In genomic region chr15:48963524-48964113, GRCh38 we compare ENCODE assay signal across 8 cellular contexts. TPM values are rescaled to one million over a fixed set of nuclear protein-coding genes. Genes with fewer than 3 reads are reported as not detected.
DNase-seq lines count a peak whose midpoint lies in the region; ATAC-seq and TF ChIP-seq lines count a peak whose summit lies in the region.

Gene SHC4, minus strand, starts transcription at chr15:48963919. Its CDS starts 904 bp downstream, at chr15:48963015.

- H3K27ac ChIP-seq in GM23338 (ENCODE audit: low read depth) (no peak within 1 kb of the TSS), neuronal stem cell (replicated peaks; ENCODE audit: low read length) (no peak within 1 kb of the TSS)

- H2BK12ac ChIP-seq in neuronal stem cell (ENCODE audit: low read length): no peak within 1 kb of the TSS

- WGBS in neuronal stem cell (ENCODE audit: extremely low coverage in 2 of 2, insufficient read length in 2 of 2, insufficient replicate concordance in 1 of 2), 2 donors: no CpG with 5 or more reads among the region's 16 CpGs

- no peak within 1 kb of the TSS for H4K8ac ChIP-seq in neuronal stem cell (ENCODE audit: low read depth, low read length)

- H4K20me1 ChIP-seq in GM23338 (replicated peaks; ENCODE audit: insufficient read depth): no peaks in the 10 kb centered on the region

- H3K36me3 Mint-ChIP-seq in Calu3 (ENCODE audit: insufficient read depth, unreplicated experiment) (peaks cover 13% of the 10 kb centered on the region), GM23338 (ENCODE audit: low read depth) (no peaks in the 10 kb centered on the region)

- H2AK5ac ChIP-seq in neuronal stem cell (ENCODE audit: low read depth, low read length): peak within 1 kb of the TSS; percentile 7

- peaks cover 31% of the 10 kb centered on the region for H3K27me3 ChIP-seq in GM23338 (ENCODE audit: insufficient read depth)
- peaks cover 6 to 59% (median 20%) of the 10 kb centered on the region in 3 experiments for H3K27me3 ChIP-seq in neuronal stem cell (ENCODE audit: control insufficient read depth in 3 of 3, insufficient read depth in 3 of 3, low read depth in 1 of 3, low read length in 3 of 3)

- H3K18ac ChIP-seq in neuronal stem cell (ENCODE audit: low read length): peak within 1 kb of the TSS; percentile 57

- no peak within 1 kb of the TSS for H3K4ac ChIP-seq in neuronal stem cell (ENCODE audit: low read length)

- no peak within 1 kb of the TSS for H4K91ac ChIP-seq in neuronal stem cell (ENCODE audit: low read depth, low read length, poor library complexity)

- H3F3A ChIP-seq in GM23338 (replicated peaks; ENCODE audit: low read depth): no peaks in the 10 kb centered on the region

- no peaks in the 10 kb centered on the region for H3K9me3 Mint-ChIP-seq in Calu3 (ENCODE audit: low read depth, unreplicated experiment)
- no peaks in the 10 kb centered on the region for H3K9me3 Mint-ChIP-seq in GM23338

- no peak within 1 kb of the TSS for H2BK15ac ChIP-seq in neuronal stem cell (ENCODE audit: low read length)

- H3K14ac ChIP-seq in neuronal stem cell (ENCODE audit: low read length): peak within 1 kb of the TSS; percentile 51

- peak; percentile 91 for ATAC-seq in GM23338
- ATAC-seq in Right ventricle myocardium superior (ENCODE audit: poor library complexity): peak; percentile 91
- no peak for ATAC-seq in HG03439 (IDR thresholded peaks at IDR 0.05; ENCODE audit: unreplicated experiment)
- no peak for ATAC-seq in GM19455 (IDR thresholded peaks at IDR 0.05; ENCODE audit: unreplicated experiment)

- CTCF ChIA-PET in Calu3 (lab: Charles Lee): interaction anchor here (0.5 to 1.3 kb wide), 6 partner anchors 12 to 155 kb away, joined by 3 to 7 read pairs (median 5); no protein-coding TSS in a partner anchor

- TF ChIP-seq CTCF in Calu3 (IDR thresholded peaks at IDR 0.05; ENCODE audit: unreplicated experiment) (no peak), GM23338 (conservative IDR thresholded peaks at IDR 0.05; ENCODE audit: low read depth in 2 of 2) (0 out of 4 replicates have a peak, but pooled peaks of 1 of the 2 experiments have one; percentile 6)

- H3K27ac Mint-ChIP-seq in Calu3 (ENCODE audit: unreplicated experiment): peak within 1 kb of the TSS; percentile 67
- H3K27ac Mint-ChIP-seq in GM23338: no peak within 1 kb of the TSS

- no peaks in the 10 kb centered on the region for H3K79me1 ChIP-seq in neuronal stem cell (ENCODE audit: low read depth, low read length)

- H3K9ac ChIP-seq in neuronal stem cell (ENCODE audit: low read depth, low read length, poor library complexity): peak within 1 kb of the TSS; percentile 38

- peaks cover 6% of the 10 kb centered on the region; the same call in 1 of the 2 replicates for H3K4me1 ChIP-seq in GM23338 (ENCODE audit: insufficient read depth)
- peaks cover 2 to 3% of the 10 kb centered on the region in 2 donors for H3K4me1 ChIP-seq in neuronal stem cell (ENCODE audit: control insufficient read depth in 2 of 2, insufficient read depth in 1 of 2, low read depth in 1 of 2, low read length in 2 of 2)

- H3K36me3 ChIP-seq in GM23338 (ENCODE audit: insufficient read depth) (no peaks in the 10 kb centered on the region), neuronal stem cell (replicated peaks in 1 of 2; ENCODE audit: control insufficient read depth in 2 of 2, insufficient read depth in 2 of 2, low read length in 2 of 2) (no peaks in the 10 kb centered on the region)

- peak within 1 kb of the TSS; percentile 88 for H2AFZ ChIP-seq in GM23338
- peak within 1 kb of the TSS; percentile 93 for H2AFZ ChIP-seq in neuronal stem cell (ENCODE audit: low read length)

- H3K9me2 ChIP-seq in GM23338 (ENCODE audit: insufficient read depth): no peaks in the 10 kb centered on the region

- no peaks in the 10 kb centered on the region for H3K9me3 ChIP-seq in neuronal stem cell (replicated peaks in 1 of 2; ENCODE audit: control insufficient read depth in 2 of 2, insufficient read depth in 1 of 2, low read depth in 1 of 2, low read length in 2 of 2)

- DNase-seq in Calu3 (peak; percentile 37), GM23338 (ENCODE audit: low spot score) (peak; percentile 80), NCI-H2227 treated with DMSO at 0.1 percent for 48 hours (lab: John Stamatoyannopoulos, UW) (peak; percentile 60), amniotic stem cell (lab: John Stamatoyannopoulos, UW) (peak; percentile 73), Right ventricle myocardium superior (peak; percentile 75), neuronal stem cell (ENCODE audit: low spot score) (peak; percentile 50)

- peak within 1 kb of the TSS; percentile 72 for H3K4me2 ChIP-seq in GM23338
- H3K4me2 ChIP-seq in neuronal stem cell (ENCODE audit: insufficient read depth, low read length, poor library complexity, severe bottlenecking): peak within 1 kb of the TSS; percentile 98

- H3K4me3 ChIP-seq in GM23338 (peak within 1 kb of the TSS; percentile 56), neuronal stem cell (ENCODE audit: low read length in 2 of 2) (peak within 1 kb of the TSS; percentile 56 to 81)

- no peak within 1 kb of the TSS for H2BK5ac ChIP-seq in neuronal stem cell (ENCODE audit: low read length)

- BruUV-seq in Calu3 (replicated peaks; lab: Mats Ljungman, UMichigan): no TSS peak

- no peak within 1 kb of the TSS for H2BK120ac ChIP-seq in neuronal stem cell (ENCODE audit: low read depth, low read length)

- no peaks in the 10 kb centered on the region for H3K79me2 ChIP-seq in GM23338 (replicated peaks; ENCODE audit: insufficient read depth)

- intact Hi-C loops in Calu3 (cut with micrococcal nuclease; ENCODE audit: unreplicated experiment) (loop anchor here (2.0 to 10.0 kb wide), 2 partner anchors 17 to 609 kb away; no protein-coding TSS in a partner anchor), Right ventricle myocardium superior (cut with DNase I) (no loop called here)

- H3K4me1 Mint-ChIP-seq in Calu3 (ENCODE audit: low read depth, unreplicated experiment): peaks cover 33% of the 10 kb centered on the region
- H3K4me1 Mint-ChIP-seq in GM23338: peaks cover 12% of the 10 kb centered on the region; the same call in 2 of the 3 replicates

- H3K27me3 Mint-ChIP-seq in Calu3 (ENCODE audit: unreplicated experiment) (no peaks in the 10 kb centered on the region), GM23338 (ENCODE audit: insufficient read depth, low read depth, poor library complexity) (peaks cover 27% of the 10 kb centered on the region)

- H3K4me3 Mint-ChIP-seq in Calu3 (ENCODE audit: low read depth, unreplicated experiment): peak within 1 kb of the TSS; percentile 70
- H3K4me3 Mint-ChIP-seq in GM23338: peak within 1 kb of the TSS; percentile 80

- H3K23ac ChIP-seq in neuronal stem cell (ENCODE audit: low read depth, low read length, poor library complexity): peak within 1 kb of the TSS; percentile 37

TF ChIP-seq in GM23338, 12 proteins besides CTCF, POLR2A, EP300 and RAD21 (continues in another document):
- TF ChIP-seq POLR2AphosphoS5 (IDR thresholded peaks at IDR 0.05; ENCODE audit: low read depth): no peak
- no peak for TF ChIP-seq STAT1 (IDR thresholded peaks at IDR 0.05; ENCODE audit: unreplicated experiment)
- TF ChIP-seq ZNF331 (CRISPR knock-in tag; IDR thresholded peaks at IDR 0.05; ENCODE audit: low read depth): no peak
- no peak for TF ChIP-seq REST (IDR thresholded peaks at IDR 0.05; ENCODE audit: unreplicated experiment)
- no peak for TF ChIP-seq CREB1 (CRISPR knock-in tag; IDR thresholded peaks at IDR 0.05; ENCODE audit: low read depth)
- TF ChIP-seq JUNB (IDR thresholded peaks at IDR 0.05; ENCODE audit: unreplicated experiment): no peak
- no peak for TF ChIP-seq ZNF114 (CRISPR knock-in tag; IDR thresholded peaks at IDR 0.05)
- TF ChIP-seq EZH2 (IDR thresholded peaks at IDR 0.05; ENCODE audit: low read depth, unreplicated experiment): no peak

RNA-seq across cellular contexts. Expression of gene SHC4, which starts in this region (rescaled TPM):
- total RNA-seq in Calu3 (2022) (1.2 and 1.9 TPM in 2 replicates), Right ventricle myocardium superior (2.5 TPM)
- total RNA-seq in GM23338 (2014; rRNA removed; shearing (Covaris generic)): 0.21 and 0.31 TPM in 2 replicates
- polyA plus RNA-seq in GM23338 (2016; fragmentation: Nextera tagmentation; extraction: Ambion mirVana): 0.32 and 0.38 TPM in 2 replicates
- polyA plus RNA-seq in neuronal stem cell (2013, experiment 1 of 2): 0.78 TPM
- polyA plus RNA-seq in neuronal stem cell (2013, experiment 2 of 2): 0.71 TPM

Comparison
In these comparisons a context has a peak if more than half of its experiments do, and no peak if none do; other contexts are left out.
1. Peak in DNase-seq, ATAC-seq, H3K4me3 ChIP-seq and H3K4me2 ChIP-seq in GM23338; RNA of the gene not detected or under 1 TPM.